8 cellular contexts compared by ENCODE assay signal in genomic region chr15:90266485-90266884, GRCh38. TPM values are rescaled to one million over a fixed set of nuclear protein-coding genes. Genes with fewer than 3 reads are reported as not detected.
DNase-seq lines count a peak whose midpoint lies in the region; ATAC-seq and TF ChIP-seq lines count a peak whose summit lies in the region.

No MANE protein-coding gene starts in this region.

- H3K9ac ChIP-seq in iPS-20b (ENCODE audit: low read depth, low read length), result peak overlapping the region; percentile 99

- no peak for ATAC-seq in activated naive CD4-positive, alpha-beta T cell treated with anti-CD3 and anti-CD28 coated beads, Interleukin-2, amount 50 U/mL, for 72 hours
- no peak for ATAC-seq in GM18909 (IDR thresholded peaks at IDR 0.05; ENCODE audit: poor library complexity, unreplicated experiment)

- DNase-seq in AG04449 (ENCODE audit: low read depth, low spot score) (no peak), KBM-7 (peak; percentile 29), ecto neural progenitor cell (ENCODE audit: low spot score) (no peak), activated gamma-delta T cell treated with Interleukin-2 at 50 U/mL for 16 hours (no peak)
- no peak for DNase-seq in activated naive CD4-positive, alpha-beta T cell treated with anti-CD3 and anti-CD28 coated beads, Interleukin-2, amount 50 U/mL, for 72 hours (ENCODE audit: low spot score in 2 of 2)
- peak; percentile 36 for DNase-seq in stimulated activated CD4-positive, alpha-beta T cell treated with anti-CD3 and anti-CD28 coated beads, Interleukin-4, amount 100 ng/mL, for 24 hours

- peak overlapping the region; percentile 99 for H3K27ac ChIP-seq in iPS-20b (ENCODE audit: low read length)

- CTCF ChIA-PET in AG04449 (lab: Yijun Ruan, JAX), result interaction anchor here (1.1 to 1.5 kb wide), 2 partner anchors 17 to 27 kb away, joined by 3 to 6 read pairs; partner anchors contain the start of gene TTLL13

- peaks cover 10% of the 10 kb centered on the region for H3K4me1 ChIP-seq in iPS-20b (ENCODE audit: insufficient read depth, low read length)

- peaks cover 42% of the 10 kb centered on the region for H3K36me3 ChIP-seq in iPS-20b (ENCODE audit: insufficient read depth, low read depth, low read length)

- H3K9me3 ChIP-seq in iPS-20b (ENCODE audit: insufficient read depth, low read depth, low read length), result no peaks in the 10 kb centered on the region

- in situ Hi-C loops in KBM-7 (cut with MboI; ENCODE audit: low pct_unique_long_range_greater_than_20kb, low sequenced_read_pairs), result no loop called here

- H3K4me3 ChIP-seq in AG04449 (ENCODE audit: low read depth, low read length) (peak overlapping the region; percentile 85), iPS-20b (ENCODE audit: low read length) (peak overlapping the region; percentile 100)

- no peaks in the 10 kb centered on the region for H3K27me3 ChIP-seq in iPS-20b (ENCODE audit: insufficient read depth, low read length)

- H3K27ac Mint-ChIP-seq in activated naive CD4-positive, alpha-beta T cell treated with anti-CD3 and anti-CD28 coated beads, Interleukin-2, amount 50 U/mL, for 72 hours, result peak overlapping the region; percentile 96

- POLR2A ChIA-PET in AG04449 (lab: Yijun Ruan, JAX), result no interaction called here

- no peak for TF ChIP-seq CTCF in AG04449 (IDR thresholded peaks at IDR 0.05; ENCODE audit: insufficient read depth, low read length, missing control alignments)

- H3K9me3 Mint-ChIP-seq in activated naive CD4-positive, alpha-beta T cell treated with anti-CD3 and anti-CD28 coated beads, Interleukin-2, amount 50 U/mL, for 72 hours, result no peaks in the 10 kb centered on the region

- H3K36me3 Mint-ChIP-seq in activated naive CD4-positive, alpha-beta T cell treated with anti-CD3 and anti-CD28 coated beads, Interleukin-2, amount 50 U/mL, for 72 hours, result peaks cover 26 to 52% of the 10 kb centered on the region in 2 donors

RNA-seq across cellular contexts. Expression of gene NGRN, which starts 1.0 kb away (rescaled TPM):
- 10 to 100 TPM; 17.8 to 36.2 TPM for total RNA-seq in activated naive CD4-positive, alpha-beta T cell treated with anti-CD3 and anti-CD28 coated beads, Interleukin-2, amount 50 U/mL, for 72 hours

RNA-seq across cellular contexts. Expression of gene TTLL13, which starts 17.1 kb away (rescaled TPM):
- total RNA-seq in activated naive CD4-positive, alpha-beta T cell treated with anti-CD3 and anti-CD28 coated beads, Interleukin-2, amount 50 U/mL, for 72 hours, result 1 to 10 TPM in 1 of 2 donors, under 1 TPM in 1; 0.49 to 1.0 TPM

RNA-seq across cellular contexts. Expression of gene GDPGP1, which starts 32.5 kb away (rescaled TPM):
- 1 to 10 TPM; 3.1 to 7.6 TPM for total RNA-seq in activated naive CD4-positive, alpha-beta T cell treated with anti-CD3 and anti-CD28 coated beads, Interleukin-2, amount 50 U/mL, for 72 hours

RNA-seq across cellular contexts. Expression of gene CIB1, which starts 32.7 kb away (rescaled TPM):
- total RNA-seq in activated naive CD4-positive, alpha-beta T cell treated with anti-CD3 and anti-CD28 coated beads, Interleukin-2, amount 50 U/mL, for 72 hours, result 100 to 1,000 TPM; 114 to 150 TPM

Comparison
In these comparisons a context has a peak if more than half of its experiments do, and no peak if none do; other contexts are left out.
1. DNase-seq: peak in KBM-7 (single experiment) and stimulated activated CD4-positive, alpha-beta T cell treated with anti-CD3 and anti-CD28 coated beads, Interleukin-4, amount 100 ng/mL, for 24 hours (single experiment); none in AG04449 (single experiment), activated naive CD4-positive, alpha-beta T cell treated with anti-CD3 and anti-CD28 coated beads, Interleukin-2, amount 50 U/mL, for 72 hours (0 of 2), ecto neural progenitor cell (single experiment) and activated gamma-delta T cell treated with Interleukin-2 at 50 U/mL for 16 hours (single experiment).